ENCODE assay signal across 15 cellular contexts in genomic region chr5:31502506-31502905, GRCh38. TPM values are rescaled to one million over a fixed set of nuclear protein-coding genes. Genes with fewer than 3 reads are reported as not detected.
DNase-seq lines count a peak whose midpoint lies in the region; ATAC-seq and TF ChIP-seq lines count a peak whose summit lies in the region.
"Had no signal": no experiment of that assay in that cellular context is flagged by ENCODE, and none has a peak within 500 bp of the region (broad histone marks: within the 10 kb centered on the region; RNA-seq: fewer than 3 reads in every experiment).

No MANE protein-coding gene starts in this region.

- in situ Hi-C loops in G401 (cut with HindIII; ENCODE audit: low sequenced_read_pairs) = no loop called here

- peak; percentile 97 for DNase-seq in G401 (ENCODE audit: low spot score)
- peak; percentile 96 for DNase-seq in NCI-H446 treated with DMSO at 0.1 percent for 48 hours (lab: John Stamatoyannopoulos, UW)
- peak; percentile 15 for DNase-seq in fibroblast of mammary gland (ENCODE audit: low read depth)
- DNase-seq in pons (ENCODE audit: low spot score) = peak; percentile 54
- no peak for DNase-seq in T-cell
- no peak for DNase-seq in CD4-positive, alpha-beta T cell
- DNase-seq in kidney glomerular epithelial cell (lab: John Stamatoyannopoulos, UW) = no peak
- DNase-seq: HFFc6, MM.1S, NCI-H1105, NCI-H187 treated with DMSO at 0.1 percent for 48 hours, NCI-H526, OCI-M1, RPMI8226 had no signal

- ATAC-seq in T-cell (replicated peaks in 1 of 4) = no peak
- ATAC-seq in CD4-positive, alpha-beta T cell (ENCODE audit: poor library complexity) = no peak

- peaks cover 83% of the 10 kb centered on the region for H3K36me3 Mint-ChIP-seq in T-cell
- peaks cover 92% of the 10 kb centered on the region for H3K36me3 Mint-ChIP-seq in CD4-positive, alpha-beta T cell (ENCODE audit: low read depth)

- no peak overlapping the region for H3K27ac Mint-ChIP-seq in T-cell
- H3K27ac Mint-ChIP-seq in CD4-positive, alpha-beta T cell = no peak overlapping the region
- H3K27ac Mint-ChIP-seq: HFFc6 had no signal

- intact Hi-C loops in CD4-positive, alpha-beta T cell (cut with DNase I, micrococcal nuclease) = no loop called here

- POLR2A ChIA-PET in T-cell (lab: Charles Lee) = no interaction called here
- POLR2A ChIA-PET in CD4-positive, alpha-beta T cell (lab: Charles Lee) = no interaction called here

- H3K27me3 ChIP-seq in CD4-positive, alpha-beta T cell (ENCODE audit: control insufficient read depth, insufficient read depth, low read length) = no peaks in the 10 kb centered on the region

- H3K27ac ChIP-seq in CD4-positive, alpha-beta T cell (ENCODE audit: low read depth, low read length) = no peak overlapping the region
- H3K27ac ChIP-seq: KMS-11 had no signal

- CTCF ChIA-PET in T-cell (lab: Charles Lee) = no interaction called here
- CTCF ChIA-PET in CD4-positive, alpha-beta T cell (lab: Charles Lee) = no interaction called here

- no peaks in the 10 kb centered on the region for H3K27me3 Mint-ChIP-seq in T-cell
- H3K27me3 Mint-ChIP-seq in CD4-positive, alpha-beta T cell = no peaks in the 10 kb centered on the region

- no peaks in the 10 kb centered on the region for H3K4me1 Mint-ChIP-seq in T-cell
- no peaks in the 10 kb centered on the region for H3K4me1 Mint-ChIP-seq in CD4-positive, alpha-beta T cell (ENCODE audit: low read depth)

- TF ChIP-seq CTCF in fibroblast of mammary gland (conservative IDR thresholded peaks at IDR 0.05; ENCODE audit: control insufficient read depth, insufficient read depth, low read depth, low read length) = no peak
- TF ChIP-seq CTCF in CD4-positive, alpha-beta T cell (IDR thresholded peaks at IDR 0.05) = no peak

- H3K4me3 ChIP-seq in fibroblast of mammary gland (ENCODE audit: control insufficient read depth, low read depth, low read length) = no peak overlapping the region

- H3K4me3 Mint-ChIP-seq in T-cell = no peak overlapping the region
- no peak overlapping the region for H3K4me3 Mint-ChIP-seq in CD4-positive, alpha-beta T cell
- H3K4me3 Mint-ChIP-seq: HFFc6 had no signal

- no peaks in the 10 kb centered on the region for H3K9me3 ChIP-seq in CD4-positive, alpha-beta T cell (ENCODE audit: control insufficient read depth, low read length)

- H3K9me3 Mint-ChIP-seq in T-cell = no peaks in the 10 kb centered on the region
- no peaks in the 10 kb centered on the region for H3K9me3 Mint-ChIP-seq in CD4-positive, alpha-beta T cell
- H3K9me3 Mint-ChIP-seq: HFFc6 had no signal

RNA-seq across cellular contexts. Expression of gene DROSHA, which starts 29.4 kb away (rescaled TPM):
- 38.8 and 39.6 TPM in 2 replicates for total RNA-seq in G401 (2014; rRNA removed; shearing (Covaris generic))
- total RNA-seq in T-cell = 10 to 100 TPM; 42.2 to 82.1 (median 69.6) TPM
- 10 to 100 TPM; 28.8 to 38.1 TPM for total RNA-seq in CD4-positive, alpha-beta T cell

RNA-seq across cellular contexts. Expression of gene C5orf22, which starts 29.6 kb away (rescaled TPM):
- total RNA-seq in G401 (2014; rRNA removed; shearing (Covaris generic)) = 5.4 and 6.3 TPM in 2 replicates
- total RNA-seq in T-cell = 10 to 100 TPM; 16.0 to 30.3 (median 26.8) TPM
- total RNA-seq in CD4-positive, alpha-beta T cell = 10 to 100 TPM in 1 of 2 experiments, 1 to 10 TPM in 1; 9.8 to 12.3 TPM

Comparison
In these comparisons a context has a peak if more than half of its experiments do, and no peak if none do; other contexts are left out.
1. DNase-seq: peak in G401 (single experiment), NCI-H446 treated with DMSO at 0.1 percent for 48 hours (single experiment), fibroblast of mammary gland (single experiment) and pons (single experiment); none in T-cell (0 of 34), CD4-positive, alpha-beta T cell (0 of 10) and kidney glomerular epithelial cell (single experiment).